ENCODE assay signal across 12 cellular contexts in genomic region chr6:170174124-170174770, GRCh38.
DNase-seq lines count a peak whose midpoint lies in the region; ATAC-seq, FAIRE-seq and TF ChIP-seq lines count a peak whose summit lies in the region.
"Had no signal": no experiment of that assay in that cellular context is flagged by ENCODE, and none has a peak within 500 bp of the region (broad histone marks: within the 10 kb centered on the region; RNA-seq: fewer than 3 reads in every experiment).

No MANE protein-coding gene starts in this region.

- H3K4me2 ChIP-seq in H9 (ENCODE audit: insufficient read depth, insufficient read length, low read length): no peak overlapping the region

- no peaks in the 10 kb centered on the region for H3K27me3 ChIP-seq in H9 (ENCODE audit: insufficient read depth, low read length)
- H3K27me3 ChIP-seq in psoas muscle (ENCODE audit: insufficient read depth in 3 of 3, low read length in 2 of 3): no peaks in the 10 kb centered on the region

- no peaks in the 10 kb centered on the region for H3K23me2 ChIP-seq in H9 (ENCODE audit: insufficient read length, low read depth, low read length, poor library complexity, severe bottlenecking)

- H3K36me3 Mint-ChIP-seq in H9 (ENCODE audit: insufficient read depth in 1 of 3, low read depth in 3 of 3): peaks cover 4 to 7% (median 5%) of the 10 kb centered on the region in 3 experiments; a peak in 6 of 7 replicates
- no peaks in the 10 kb centered on the region for H3K36me3 Mint-ChIP-seq in activated CD8-positive, alpha-beta memory T cell treated with anti-CD3 and anti-CD28 coated beads, Interleukin-2, amount 10 ng/mL, durations not matched to agents 7 days and 5 days
- no peaks in the 10 kb centered on the region for H3K36me3 Mint-ChIP-seq in immature natural killer cell

- H3K27ac ChIP-seq in H9 (ENCODE audit: insufficient read length, low read depth, low read length) (no peak overlapping the region), kidney (ENCODE audit: low read depth in 2 of 2, low read length in 2 of 2) (no peak overlapping the region), psoas muscle (peak overlapping the region; percentile 39)

- no peak overlapping the region for H4K91ac ChIP-seq in H9 (ENCODE audit: insufficient read length, low read depth, low read length)

- H3K14ac ChIP-seq in H9 (ENCODE audit: insufficient read depth, low read length): no peak overlapping the region

- H3K4me1 Mint-ChIP-seq in H9: no peaks in the 10 kb centered on the region
- no peaks in the 10 kb centered on the region for H3K4me1 Mint-ChIP-seq in activated CD8-positive, alpha-beta memory T cell treated with anti-CD3 and anti-CD28 coated beads, Interleukin-2, amount 10 ng/mL, durations not matched to agents 7 days and 5 days
- peaks cover 0 to 3% of the 10 kb centered on the region in 2 donors for H3K4me1 Mint-ChIP-seq in immature natural killer cell

- no peaks in the 10 kb centered on the region for H3K4me1 ChIP-seq in H9 (ENCODE audit: insufficient read depth, low read length)
- peaks cover 0 to 3% of the 10 kb centered on the region in 2 donors for H3K4me1 ChIP-seq in kidney (ENCODE audit: control insufficient read depth in 1 of 2, insufficient read depth in 1 of 2, low read depth in 1 of 2, low read length in 2 of 2)
- H3K4me1 ChIP-seq in psoas muscle: peaks cover 24% of the 10 kb centered on the region
- H3K4me1 ChIP-seq: Caco-2 had no signal

- no peak overlapping the region for H3T11ph ChIP-seq in H9 (ENCODE audit: low read length)

- no peaks in the 10 kb centered on the region for H3K9me3 ChIP-seq in H9 (ENCODE audit: control insufficient read depth, low read depth, low read length)
- H3K9me3 ChIP-seq in kidney (ENCODE audit: control insufficient read depth in 1 of 2, low read length in 2 of 2): no peaks in the 10 kb centered on the region
- H3K9me3 ChIP-seq in psoas muscle: no peaks in the 10 kb centered on the region
- H3K9me3 ChIP-seq: Caco-2 had no signal

- intact Hi-C loops in kidney (cut with DNase I): no loop called here
- intact Hi-C loops in psoas muscle (cut with DNase I): no loop called here

- H3K4me3 ChIP-seq in kidney (ENCODE audit: low read length in 2 of 2): no peak overlapping the region
- no peak overlapping the region for H3K4me3 ChIP-seq in psoas muscle

- H2AK5ac ChIP-seq in H9 (ENCODE audit: insufficient read length, low read length): no peak overlapping the region

- H3K56ac ChIP-seq in H9 (ENCODE audit: insufficient read length, low read depth, low read length): no peak overlapping the region

- no peak overlapping the region for H3K4ac ChIP-seq in H9 (ENCODE audit: low read depth, low read length)

- no peak overlapping the region for H3K4me3 Mint-ChIP-seq in H9
- H3K4me3 Mint-ChIP-seq in activated CD8-positive, alpha-beta memory T cell treated with anti-CD3 and anti-CD28 coated beads, Interleukin-2, amount 10 ng/mL, durations not matched to agents 7 days and 5 days: no peak overlapping the region
- peak overlapping the region in 1 of 5 donors; percentile 34 for H3K4me3 Mint-ChIP-seq in immature natural killer cell

- no peaks in the 10 kb centered on the region for H3K79me2 ChIP-seq in H9 (ENCODE audit: insufficient read depth, low read length)

- no peak overlapping the region; a peak in 1 of 7 replicates for H3K27ac Mint-ChIP-seq in H9
- H3K27ac Mint-ChIP-seq in activated CD8-positive, alpha-beta memory T cell treated with anti-CD3 and anti-CD28 coated beads, Interleukin-2, amount 10 ng/mL, durations not matched to agents 7 days and 5 days: no peak overlapping the region
- peak overlapping the region in 3 of 6 donors; percentile 37 to 60 (median 44) for H3K27ac Mint-ChIP-seq in immature natural killer cell

- H2BK120ac ChIP-seq in H9 (ENCODE audit: low read depth, low read length, poor library complexity, severe bottlenecking): no peak overlapping the region

- H4K8ac ChIP-seq in H9 (replicated peaks; ENCODE audit: insufficient read length, low read depth, low read length): no peak overlapping the region

- H3K36me3 ChIP-seq in kidney (ENCODE audit: control insufficient read depth in 1 of 2, insufficient read depth in 2 of 2, low read length in 2 of 2): no peaks in the 10 kb centered on the region
- no peaks in the 10 kb centered on the region for H3K36me3 ChIP-seq in psoas muscle (ENCODE audit: insufficient read depth in 1 of 2, low read depth in 1 of 2)

- H3K9ac ChIP-seq in H9 (ENCODE audit: extremely low read depth, insufficient read length, low read length) (no peak overlapping the region), kidney (ENCODE audit: low read length in 2 of 2) (no peak overlapping the region)

- no peak overlapping the region for H2BK20ac ChIP-seq in H9 (ENCODE audit: low read depth, low read length, poor library complexity, severe bottlenecking)

- H3K18ac ChIP-seq in H9 (ENCODE audit: insufficient read length, low read depth, low read length): no peak overlapping the region

- TF ChIP-seq CTCF in H9 (conservative IDR thresholded peaks at IDR 0.05): no peak
- TF ChIP-seq CTCF in kidney (IDR thresholded peaks at IDR 0.05; ENCODE audit: borderline replicate concordance, extremely low read depth, insufficient read depth): no peak
- TF ChIP-seq CTCF in psoas muscle (IDR thresholded peaks at IDR 0.05): no peak

- no peak overlapping the region for H4K5ac ChIP-seq in H9 (ENCODE audit: insufficient read length, low read depth, low read length)

- H3K23ac ChIP-seq in H9 (ENCODE audit: insufficient read length, low read depth, low read length): no peak overlapping the region

- peak; percentile 22 for DNase-seq in H9
- peak; percentile 27 for DNase-seq in activated CD8-positive, alpha-beta memory T cell treated with anti-CD3 and anti-CD28 coated beads, Interleukin-2, amount 10 ng/mL, durations not matched to agents 7 days and 5 days
- peak; percentile 76 for DNase-seq in kidney
- peak in 1 of 2 donors; percentile 64 for DNase-seq in psoas muscle
- DNase-seq in immature natural killer cell: no peak
- DNase-seq in A172 (ENCODE audit: low spot score): no peak
- no peak for DNase-seq in DMS53 treated with DMSO at 0.1 percent for 48 hours (lab: John Stamatoyannopoulos, UW; ENCODE audit: unreplicated experiment)
- DNase-seq in activated T-cell treated with anti-CD3 and anti-CD28 coated beads, Interleukin-2, amount 50 U/mL, for 48 hours: no peak
- DNase-seq: NCI-H524 treated with DMSO at 0.1 percent for 48 hours had no signal

- H2BK12ac ChIP-seq in H9 (ENCODE audit: insufficient read length, low read depth, low read length): no peak overlapping the region

- H2AFZ ChIP-seq in H9 (ENCODE audit: low read length): no peak overlapping the region

- H3K79me1 ChIP-seq in H9 (ENCODE audit: insufficient read depth, low read depth, low read length, poor library complexity, severe bottlenecking): no peaks in the 10 kb centered on the region

- H2BK15ac ChIP-seq in H9 (ENCODE audit: low read depth, low read length): no peak overlapping the region

- H3K27me3 Mint-ChIP-seq in H9 (ENCODE audit: low read depth): peaks cover 14% of the 10 kb centered on the region
- no peaks in the 10 kb centered on the region for H3K27me3 Mint-ChIP-seq in activated CD8-positive, alpha-beta memory T cell treated with anti-CD3 and anti-CD28 coated beads, Interleukin-2, amount 10 ng/mL, durations not matched to agents 7 days and 5 days
- peaks cover 26 to 50% (median 37%) of the 10 kb centered on the region in 3 donors for H3K27me3 Mint-ChIP-seq in immature natural killer cell (ENCODE audit: low read depth in 3 of 3)

- no peak overlapping the region for H2BK5ac ChIP-seq in H9 (ENCODE audit: insufficient read length, low read length)

- CTCF ChIA-PET in activated CD8-positive, alpha-beta memory T cell treated with anti-CD3 and anti-CD28 coated beads, Interleukin-2, amount 10 ng/mL, durations not matched to agents 7 days and 5 days (lab: Charles Lee): no interaction called here

- no peaks in the 10 kb centered on the region for H4K20me1 ChIP-seq in H9 (ENCODE audit: control insufficient read depth, insufficient read depth, insufficient read length)

- H3K9me3 Mint-ChIP-seq in H9: peaks cover 29 to 49% of the 10 kb centered on the region in 2 experiments
- peaks cover 3% of the 10 kb centered on the region for H3K9me3 Mint-ChIP-seq in activated CD8-positive, alpha-beta memory T cell treated with anti-CD3 and anti-CD28 coated beads, Interleukin-2, amount 10 ng/mL, durations not matched to agents 7 days and 5 days (ENCODE audit: low read depth)
- H3K9me3 Mint-ChIP-seq in immature natural killer cell: peaks cover 0 to 2% (median 0%) of the 10 kb centered on the region in 6 donors

- ATAC-seq in activated CD8-positive, alpha-beta memory T cell treated with anti-CD3 and anti-CD28 coated beads, Interleukin-2, amount 10 ng/mL, durations not matched to agents 7 days and 5 days: no peak
- ATAC-seq in psoas muscle: peak; percentile 17 to 45 (median 26)

- no peak for FAIRE-seq in kidney (lab: Jason Lieb, UNC)
- FAIRE-seq: endothelial cell of umbilical vein, urothelium cell line had no signal

- no CpG with 5 or more reads among the region's 17 CpGs for WGBS in H9 (ENCODE audit: extremely low coverage, insufficient read length, low lambda C conversion rate)
- 27 to 44% (median 42%) methylated on average over 17 of the region's 17 CpGs for WGBS in psoas muscle, 3 donors

Comparison
In these comparisons a context has a peak if more than half of its experiments do, and no peak if none do; other contexts are left out.
1. DNase-seq: peak in H9 (single experiment), activated CD8-positive, alpha-beta memory T cell treated with anti-CD3 and anti-CD28 coated beads, Interleukin-2, amount 10 ng/mL, durations not matched to agents 7 days and 5 days (single experiment) and kidney (single experiment); none in immature natural killer cell (0 of 3), A172 (single experiment), DMS53 treated with DMSO at 0.1 percent for 48 hours (single experiment) and activated T-cell treated with anti-CD3 and anti-CD28 coated beads, Interleukin-2, amount 50 U/mL, for 48 hours (0 of 2).